In genomic region chr5:176550937-176551336, GRCh38 we compare ENCODE assay signal across 2 cellular contexts. TPM values are rescaled to one million over a fixed set of nuclear protein-coding genes. Genes with fewer than 3 reads are reported as not detected.
"Had no signal": no experiment of that assay in that cellular context is flagged by ENCODE, and none has a peak within 500 bp of the region (broad histone marks: within the 10 kb centered on the region; RNA-seq: fewer than 3 reads in every experiment).

No MANE protein-coding gene starts in this region.

RNA-seq across cellular contexts. Expression of gene CDHR2, which starts 1.8 kb away (rescaled TPM):
- total RNA-seq: aorta, renal cortical epithelial cell had no signal
